ENCODE assay signal across 8 cellular contexts in the genomic region with DNA sequence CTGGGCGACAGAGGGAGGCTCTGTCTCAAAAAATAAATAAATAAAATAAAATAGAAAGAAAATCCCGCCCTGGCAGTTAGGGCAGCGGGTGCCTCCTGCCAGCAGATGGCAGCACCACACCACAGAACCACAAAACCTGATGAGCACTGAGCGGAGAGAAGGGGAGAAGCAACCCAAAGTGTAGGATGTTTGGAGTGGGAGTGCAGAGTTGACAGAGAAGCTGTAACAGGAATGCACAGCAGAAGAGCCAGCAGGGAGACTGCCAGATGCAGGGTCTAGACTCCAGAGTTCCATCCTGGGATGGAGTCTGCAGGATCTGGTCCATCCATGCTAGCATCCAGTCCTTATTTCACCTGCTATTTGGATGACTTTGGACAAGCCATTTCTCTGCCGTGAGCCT. TPM values are rescaled to one million over a fixed set of nuclear protein-coding genes. Genes with fewer than 3 reads are reported as not detected.
DNase-seq lines count a peak whose midpoint lies in the region; ATAC-seq and TF ChIP-seq lines count a peak whose summit lies in the region.

No MANE protein-coding gene starts in this region.

- CTCF ChIA-PET in CD8-positive, alpha-beta T cell (lab: Charles Lee) = interaction anchor here (0.8 to 3.6 kb wide), 13 partner anchors 8 to 1114 kb away, joined by 3 to 33 read pairs (median 3); no protein-coding TSS in a partner anchor

- H3K27me3 ChIP-seq in CD8-positive, alpha-beta T cell (ENCODE audit: insufficient read depth, low read length) = peaks cover 2% of the 10 kb centered on the region
- H3K27me3 ChIP-seq in lower lobe of right lung (ENCODE audit: low read depth) = peaks cover 6% of the 10 kb centered on the region

- H3K9me3 Mint-ChIP-seq in CD8-positive, alpha-beta T cell = no peaks in the 10 kb centered on the region
- no peaks in the 10 kb centered on the region for H3K9me3 Mint-ChIP-seq in activated CD4-positive, alpha-beta T cell treated with anti-CD3 and anti-CD28 coated beads, Interleukin-2, amount 10 ng/mL, durations not matched to agents 24 days and 14 days

- TF ChIP-seq CTCF in CD8-positive, alpha-beta T cell (IDR thresholded peaks at IDR 0.05) = peak; percentile 68
- TF ChIP-seq CTCF in lower lobe of right lung (IDR thresholded peaks at IDR 0.05) = peak; percentile 94

- no peak overlapping the region for H3K4me3 Mint-ChIP-seq in CD8-positive, alpha-beta T cell
- no peak overlapping the region for H3K4me3 Mint-ChIP-seq in activated CD4-positive, alpha-beta T cell treated with anti-CD3 and anti-CD28 coated beads, Interleukin-2, amount 10 ng/mL, durations not matched to agents 24 days and 14 days

- H3K36me3 Mint-ChIP-seq in CD8-positive, alpha-beta T cell = no peaks in the 10 kb centered on the region
- no peaks in the 10 kb centered on the region for H3K36me3 Mint-ChIP-seq in activated CD4-positive, alpha-beta T cell treated with anti-CD3 and anti-CD28 coated beads, Interleukin-2, amount 10 ng/mL, durations not matched to agents 24 days and 14 days (ENCODE audit: low read depth)

- H3K27ac ChIP-seq in CD8-positive, alpha-beta T cell (ENCODE audit: low read depth, low read length) = no peak overlapping the region
- no peak overlapping the region for H3K27ac ChIP-seq in lower lobe of right lung

- no peak overlapping the region for H3K27ac Mint-ChIP-seq in CD8-positive, alpha-beta T cell
- H3K27ac Mint-ChIP-seq in activated CD4-positive, alpha-beta T cell treated with anti-CD3 and anti-CD28 coated beads, Interleukin-2, amount 10 ng/mL, durations not matched to agents 24 days and 14 days = no peak overlapping the region

- peaks cover 27% of the 10 kb centered on the region for H3K27me3 Mint-ChIP-seq in CD8-positive, alpha-beta T cell (ENCODE audit: low read depth)
- peaks cover 3% of the 10 kb centered on the region for H3K27me3 Mint-ChIP-seq in activated CD4-positive, alpha-beta T cell treated with anti-CD3 and anti-CD28 coated beads, Interleukin-2, amount 10 ng/mL, durations not matched to agents 24 days and 14 days

- H3K9me3 ChIP-seq in CD8-positive, alpha-beta T cell (ENCODE audit: low read length) = no peaks in the 10 kb centered on the region
- H3K9me3 ChIP-seq in lower lobe of right lung = no peaks in the 10 kb centered on the region

- POLR2A ChIA-PET in CD8-positive, alpha-beta T cell (lab: Charles Lee) = no interaction called here

- no peaks in the 10 kb centered on the region for H3K36me3 ChIP-seq in CD8-positive, alpha-beta T cell (ENCODE audit: insufficient read depth, low read length)
- H3K36me3 ChIP-seq in lower lobe of right lung = no peaks in the 10 kb centered on the region

- ATAC-seq in CD8-positive, alpha-beta T cell = peak; percentile 40
- ATAC-seq in lower lobe of right lung (peak; percentile 77 to 85), HG02623 (IDR thresholded peaks at IDR 0.05; ENCODE audit: unreplicated experiment) (no peak)

- H3K4me1 ChIP-seq in CD8-positive, alpha-beta T cell (ENCODE audit: insufficient read depth, low read length) = no peaks in the 10 kb centered on the region
- no peaks in the 10 kb centered on the region for H3K4me1 ChIP-seq in lower lobe of right lung

- DNase-seq in CD8-positive, alpha-beta T cell = peak; percentile 2 to 69 (median 32)
- DNase-seq in GOT3 (lab: John Stamatoyannopoulos, UW) (peak; percentile 14), NCI-H2196 treated with DMSO at 0.1 percent for 48 hours (lab: John Stamatoyannopoulos, UW; ENCODE audit: unreplicated experiment) (peak; percentile 21), dedifferentiated amniotic fluid mesenchymal stem cell (ENCODE audit: extremely low spot score) (peak; percentile 61), lower lobe of right lung (peak; percentile 62)
- DNase-seq in activated CD4-positive, alpha-beta T cell treated with anti-CD3 and anti-CD28 coated beads, Interleukin-2, amount 10 ng/mL, durations not matched to agents 24 days and 14 days = peak; percentile 83
- DNase-seq in stimulated activated CD8-positive, alpha-beta memory T cell treated with anti-CD3 and anti-CD28 coated beads, Interleukin-4, amount 100 ng/mL, for 24 hours (ENCODE audit: low read depth) = peak; percentile 30

- no peaks in the 10 kb centered on the region for H3K4me1 Mint-ChIP-seq in CD8-positive, alpha-beta T cell (ENCODE audit: low read depth)
- H3K4me1 Mint-ChIP-seq in activated CD4-positive, alpha-beta T cell treated with anti-CD3 and anti-CD28 coated beads, Interleukin-2, amount 10 ng/mL, durations not matched to agents 24 days and 14 days = no peaks in the 10 kb centered on the region

- H3K4me3 ChIP-seq in CD8-positive, alpha-beta T cell (ENCODE audit: low read depth, low read length) = no peak overlapping the region
- H3K4me3 ChIP-seq in lower lobe of right lung = no peak overlapping the region

- intact Hi-C loops in CD8-positive, alpha-beta T cell (cut with DNase I, micrococcal nuclease) = loop anchor here (1.0 to 10.0 kb wide), 4 partner anchors 162 to 1124 kb away; no protein-coding TSS in a partner anchor
- intact Hi-C loops in activated CD4-positive, alpha-beta T cell treated with anti-CD3 and anti-CD28 coated beads, Interleukin-2, amount 10 ng/mL, durations not matched to agents 24 days and 14 days (cut with micrococcal nuclease) = loop anchor here (1.0 to 5.0 kb wide), 3 partner anchors 29 to 161 kb away; no protein-coding TSS in a partner anchor
- intact Hi-C loops in lower lobe of right lung (cut with DNase I) = loop anchor here (10.0 kb wide), 1 partner anchor 161 kb away; a partner anchor contains a TSS

RNA-seq across cellular contexts. Expression of a gene that starts 29.7 kb away (rescaled TPM):
- not detected for total RNA-seq in CD8-positive, alpha-beta T cell
- 0.02 TPM in 1 of 2 replicates, not detected in the other for total RNA-seq in activated CD4-positive, alpha-beta T cell treated with anti-CD3 and anti-CD28 coated beads, Interleukin-2, amount 10 ng/mL, durations not matched to agents 24 days and 14 days
- 26.9 TPM for total RNA-seq in lower lobe of right lung

Comparison
In these comparisons a context has a peak if more than half of its experiments do, and no peak if none do; other contexts are left out.
1. DNase-seq: peak in every context shown above with its lines; median percentile 83 in activated CD4-positive, alpha-beta T cell treated with anti-CD3 and anti-CD28 coated beads, Interleukin-2, amount 10 ng/mL, durations not matched to agents 24 days and 14 days; 62 in lower lobe of right lung; 61 in dedifferentiated amniotic fluid mesenchymal stem cell; 32 in CD8-positive, alpha-beta T cell; 30 in stimulated activated CD8-positive, alpha-beta memory T cell treated with anti-CD3 and anti-CD28 coated beads, Interleukin-4, amount 100 ng/mL, for 24 hours; 21 in NCI-H2196 treated with DMSO at 0.1 percent for 48 hours; 14 in GOT3.
2. RNA of a gene that starts 29.7 kb away (total RNA-seq): 26.9 TPM in lower lobe of right lung (single experiment); not detected in CD8-positive, alpha-beta T cell and 0.02 TPM in activated CD4-positive, alpha-beta T cell treated with anti-CD3 and anti-CD28 coated beads, Interleukin-2, amount 10 ng/mL, durations not matched to agents 24 days and 14 days; every median in the first group is over 10 times any median in the second.